In the genomic region with DNA sequence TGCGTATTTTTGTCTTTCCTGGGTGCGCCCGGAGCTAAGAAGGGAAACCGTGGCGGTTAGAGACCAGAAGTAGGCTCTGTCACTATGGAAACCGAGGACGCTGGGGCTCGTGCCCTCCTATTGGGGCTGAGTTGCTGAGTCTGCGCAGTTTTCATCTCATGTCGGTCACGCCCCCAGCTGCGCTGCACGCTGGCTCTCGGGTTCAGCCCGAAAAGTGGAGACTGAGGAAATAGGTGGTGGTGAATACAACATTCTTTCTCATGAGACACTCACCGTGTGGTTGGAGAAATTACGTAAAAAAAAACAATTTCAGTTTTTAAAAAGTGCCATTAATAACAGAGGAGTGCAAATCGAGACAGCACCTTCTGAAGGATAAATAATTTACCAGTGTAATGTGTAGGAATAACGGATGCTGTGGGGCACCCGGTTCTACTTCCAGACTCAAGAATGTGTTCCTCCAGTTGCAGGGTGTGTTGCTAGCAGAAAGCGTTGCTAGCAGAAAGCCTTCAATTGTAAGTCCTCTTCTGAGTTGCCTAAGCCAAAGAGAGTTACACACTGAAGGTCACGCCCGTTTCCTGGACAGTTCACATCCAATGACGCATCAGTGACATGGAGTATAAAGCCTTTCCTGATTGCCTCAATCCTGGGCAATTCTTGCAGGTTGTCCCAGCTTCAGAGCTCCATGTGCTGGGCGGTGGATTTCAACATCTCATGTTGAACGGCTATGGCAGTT, we compare ENCODE assay signal across 8 cellular contexts. TPM values are rescaled to one million over a fixed set of nuclear protein-coding genes. Genes with fewer than 3 reads are reported as not detected.
DNase-seq lines count a peak whose midpoint lies in the region; ATAC-seq and TF ChIP-seq lines count a peak whose summit lies in the region.

No MANE protein-coding gene starts in this region.

- peaks cover 10% of the 10 kb centered on the region for H3K4me1 Mint-ChIP-seq in activated naive CD8-positive, alpha-beta T cell treated with anti-CD3 and anti-CD28 coated beads for 36 hours

- H3K9me3 ChIP-seq in cardiac muscle cell (ENCODE audit: low read depth): no peaks in the 10 kb centered on the region
- no peaks in the 10 kb centered on the region for H3K9me3 ChIP-seq in parathyroid adenoma (ENCODE audit: control insufficient read depth, low read length)
- H3K9me3 ChIP-seq in tibial artery: no peaks in the 10 kb centered on the region

- H3K27me3 Mint-ChIP-seq in activated naive CD8-positive, alpha-beta T cell treated with anti-CD3 and anti-CD28 coated beads for 36 hours: peaks cover 13% of the 10 kb centered on the region

- H3K27me3 ChIP-seq in GM06990 (replicated peaks; ENCODE audit: control insufficient read depth, insufficient read depth, low read length): no peaks in the 10 kb centered on the region
- H3K27me3 ChIP-seq in cardiac muscle cell: no peaks in the 10 kb centered on the region
- H3K27me3 ChIP-seq in parathyroid adenoma (ENCODE audit: control insufficient read depth, insufficient read depth, low read length): no peaks in the 10 kb centered on the region
- H3K27me3 ChIP-seq in tibial artery: peaks cover 0 to 6% of the 10 kb centered on the region in 2 donors

- no peaks in the 10 kb centered on the region for H3K79me2 ChIP-seq in parathyroid adenoma

- no peak overlapping the region for H3K9ac ChIP-seq in parathyroid adenoma

- peak overlapping the region; percentile 60 for H3K4me3 ChIP-seq in GM06990 (replicated peaks; ENCODE audit: low read depth, low read length)
- peak overlapping the region; percentile 34 for H3K4me3 ChIP-seq in cardiac muscle cell
- peak overlapping the region; percentile 67 for H3K4me3 ChIP-seq in parathyroid adenoma (ENCODE audit: low read depth, low read length)
- peak overlapping the region; percentile 42 to 54 for H3K4me3 ChIP-seq in tibial artery

- H3K36me3 Mint-ChIP-seq in activated naive CD8-positive, alpha-beta T cell treated with anti-CD3 and anti-CD28 coated beads for 36 hours: no peaks in the 10 kb centered on the region

- peak overlapping the region; percentile 76 for H2AFZ ChIP-seq in parathyroid adenoma

- H3K4me1 ChIP-seq in cardiac muscle cell (ENCODE audit: low read depth): no peaks in the 10 kb centered on the region
- H3K4me1 ChIP-seq in parathyroid adenoma: peaks cover 21% of the 10 kb centered on the region
- peaks cover 0 to 10% (median 2%) of the 10 kb centered on the region in 4 donors for H3K4me1 ChIP-seq in tibial artery

- H3K4me3 Mint-ChIP-seq in activated naive CD8-positive, alpha-beta T cell treated with anti-CD3 and anti-CD28 coated beads for 36 hours: peak overlapping the region; percentile 83

- TF ChIP-seq CTCF in GM06990 (IDR thresholded peaks at IDR 0.05; ENCODE audit: insufficient read depth, low read length, poor library complexity, severe bottlenecking) (no peak), cardiac muscle cell (IDR thresholded peaks at IDR 0.05; ENCODE audit: low read depth, low read length) (no peak), parathyroid adenoma (IDR thresholded peaks at IDR 0.05) (no peak), tibial artery (IDR thresholded peaks at IDR 0.05) (no peak)

- H3K36me3 ChIP-seq in GM06990 (ENCODE audit: control insufficient read depth, insufficient read depth, low read length) (no peaks in the 10 kb centered on the region), cardiac muscle cell (no peaks in the 10 kb centered on the region), parathyroid adenoma (ENCODE audit: control insufficient read depth, insufficient read depth, low read length) (no peaks in the 10 kb centered on the region), tibial artery (no peaks in the 10 kb centered on the region)

- H3K4me2 ChIP-seq in parathyroid adenoma (ENCODE audit: low read length): peak overlapping the region; percentile 76

- intact Hi-C loops in tibial artery (cut with DNase I; ENCODE audit: low total_unique reads): no loop called here

- peak; percentile 92 for ATAC-seq in HG02678 (IDR thresholded peaks at IDR 0.05; ENCODE audit: unreplicated experiment)
- ATAC-seq in SK-N-SH treated with all-trans-retinoic acid at 6 μM for 48 hours: peak; percentile 100

- peaks cover 4% of the 10 kb centered on the region for H3K9me3 Mint-ChIP-seq in activated naive CD8-positive, alpha-beta T cell treated with anti-CD3 and anti-CD28 coated beads for 36 hours

- peak overlapping the region; percentile 75 for H3K27ac Mint-ChIP-seq in activated naive CD8-positive, alpha-beta T cell treated with anti-CD3 and anti-CD28 coated beads for 36 hours

- peak; percentile 83 for DNase-seq in GM06990 (ENCODE audit: extremely low read depth, insufficient read length)
- DNase-seq in NCI-H1105 (lab: John Stamatoyannopoulos, UW): peak; percentile 94
- DNase-seq in activated naive CD8-positive, alpha-beta T cell treated with anti-CD3 and anti-CD28 coated beads for 36 hours: peak; percentile 88
- peak; percentile 94 to 95 for DNase-seq in cardiac muscle cell (ENCODE audit: low read depth in 1 of 2, low spot score in 1 of 2)
- DNase-seq in tibial artery: peak; percentile 86 to 89

- H3K27ac ChIP-seq in cardiac muscle cell (no peak overlapping the region), parathyroid adenoma (peak overlapping the region; percentile 67), tibial artery (no peak overlapping the region)

TF ChIP-seq in SK-N-SH treated with all-trans-retinoic acid at 6 μM for 48 hours, 23 proteins besides CTCF, POLR2A, EP300 and RAD21 (continues in another document):
- TF ChIP-seq ESRRG (CRISPR knock-in tag; IDR thresholded peaks at IDR 0.05) (no peak), RARB (CRISPR knock-in tag; IDR thresholded peaks at IDR 0.05) (no peak), ZFP3 (CRISPR knock-in tag; IDR thresholded peaks at IDR 0.05) (no peak), CSDC2 (CRISPR knock-in tag; IDR thresholded peaks at IDR 0.05) (no peak), ZC3H10 (CRISPR knock-in tag; IDR thresholded peaks at IDR 0.05) (no peak), ZNF8 (CRISPR knock-in tag; IDR thresholded peaks at IDR 0.05) (no peak), PPARA (CRISPR knock-in tag; IDR thresholded peaks at IDR 0.05; ENCODE audit: borderline replicate concordance) (no peak), OSR1 (CRISPR knock-in tag; IDR thresholded peaks at IDR 0.05) (no peak), TOX (CRISPR knock-in tag; IDR thresholded peaks at IDR 0.05; ENCODE audit: borderline replicate concordance) (no peak), ZNF70 (CRISPR knock-in tag; IDR thresholded peaks at IDR 0.05) (no peak), ZNF565 (CRISPR knock-in tag; conservative IDR thresholded peaks at IDR 0.05; ENCODE audit: low read depth) (no peak)
- TF ChIP-seq, protein P1, sequence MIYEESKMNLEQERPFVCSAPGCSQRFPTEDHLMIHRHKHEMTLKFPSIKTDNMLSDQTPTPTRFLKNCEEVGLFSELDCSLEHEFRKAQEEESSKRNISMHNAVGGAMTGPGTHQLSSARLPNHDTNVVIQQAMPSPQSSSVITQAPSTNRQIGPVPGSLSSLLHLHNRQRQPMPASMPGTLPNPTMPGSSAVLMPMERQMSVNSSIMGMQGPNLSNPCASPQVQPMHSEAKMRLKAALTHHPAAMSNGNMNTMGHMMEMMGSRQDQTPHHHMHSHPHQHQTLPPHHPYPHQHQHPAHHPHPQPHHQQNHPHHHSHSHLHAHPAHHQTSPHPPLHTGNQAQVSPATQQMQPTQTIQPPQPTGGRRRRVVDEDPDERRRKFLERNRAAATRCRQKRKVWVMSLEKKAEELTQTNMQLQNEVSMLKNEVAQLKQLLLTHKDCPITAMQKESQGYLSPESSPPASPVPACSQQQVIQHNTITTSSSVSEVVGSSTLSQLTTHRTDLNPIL (CRISPR knock-in tag; IDR thresholded peaks at IDR 0.05; ENCODE audit: low read depth): no peak
- TF ChIP-seq, protein P2, sequence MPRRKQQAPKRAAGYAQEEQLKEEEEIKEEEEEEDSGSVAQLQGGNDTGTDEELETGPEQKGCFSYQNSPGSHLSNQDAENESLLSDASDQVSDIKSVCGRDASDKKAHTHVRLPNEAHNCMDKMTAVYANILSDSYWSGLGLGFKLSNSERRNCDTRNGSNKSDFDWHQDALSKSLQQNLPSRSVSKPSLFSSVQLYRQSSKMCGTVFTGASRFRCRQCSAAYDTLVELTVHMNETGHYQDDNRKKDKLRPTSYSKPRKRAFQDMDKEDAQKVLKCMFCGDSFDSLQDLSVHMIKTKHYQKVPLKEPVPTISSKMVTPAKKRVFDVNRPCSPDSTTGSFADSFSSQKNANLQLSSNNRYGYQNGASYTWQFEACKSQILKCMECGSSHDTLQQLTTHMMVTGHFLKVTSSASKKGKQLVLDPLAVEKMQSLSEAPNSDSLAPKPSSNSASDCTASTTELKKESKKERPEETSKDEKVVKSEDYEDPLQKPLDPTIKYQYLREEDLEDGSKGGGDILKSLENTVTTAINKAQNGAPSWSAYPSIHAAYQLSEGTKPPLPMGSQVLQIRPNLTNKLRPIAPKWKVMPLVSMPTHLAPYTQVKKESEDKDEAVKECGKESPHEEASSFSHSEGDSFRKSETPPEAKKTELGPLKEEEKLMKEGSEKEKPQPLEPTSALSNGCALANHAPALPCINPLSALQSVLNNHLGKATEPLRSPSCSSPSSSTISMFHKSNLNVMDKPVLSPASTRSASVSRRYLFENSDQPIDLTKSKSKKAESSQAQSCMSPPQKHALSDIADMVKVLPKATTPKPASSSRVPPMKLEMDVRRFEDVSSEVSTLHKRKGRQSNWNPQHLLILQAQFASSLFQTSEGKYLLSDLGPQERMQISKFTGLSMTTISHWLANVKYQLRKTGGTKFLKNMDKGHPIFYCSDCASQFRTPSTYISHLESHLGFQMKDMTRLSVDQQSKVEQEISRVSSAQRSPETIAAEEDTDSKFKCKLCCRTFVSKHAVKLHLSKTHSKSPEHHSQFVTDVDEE (CRISPR knock-in tag; IDR thresholded peaks at IDR 0.05): no peak

RNA-seq across cellular contexts. Expression of a gene that starts 20.4 kb away (rescaled TPM):
- 10 to 100 TPM; 97.0 to 97.2 TPM for total RNA-seq in activated naive CD8-positive, alpha-beta T cell treated with anti-CD3 and anti-CD28 coated beads for 36 hours
- 72.3 and 89.1 TPM in 2 replicates for total RNA-seq in cardiac muscle cell
- 91.4 and 95.6 TPM in 2 replicates for polyA plus RNA-seq in cardiac muscle cell

RNA-seq across cellular contexts. Expression of a gene that starts 26.6 kb away (rescaled TPM):
- 10 to 100 TPM; 65.6 to 69.9 TPM for total RNA-seq in activated naive CD8-positive, alpha-beta T cell treated with anti-CD3 and anti-CD28 coated beads for 36 hours
- total RNA-seq in cardiac muscle cell: 113 and 167 TPM in 2 replicates
- polyA plus RNA-seq in cardiac muscle cell: 78.9 and 79.7 TPM in 2 replicates

RNA-seq across cellular contexts. Expression of a gene that starts 41.6 kb away (rescaled TPM):
- under 1 TPM; 0.14 to 0.54 TPM for total RNA-seq in activated naive CD8-positive, alpha-beta T cell treated with anti-CD3 and anti-CD28 coated beads for 36 hours
- 0.56 and 3.9 TPM in 2 replicates for total RNA-seq in cardiac muscle cell
- 1.0 and 1.6 TPM in 2 replicates for polyA plus RNA-seq in cardiac muscle cell
